Comparison of ENCODE assay signal across 8 cellular contexts in the genomic region with DNA sequence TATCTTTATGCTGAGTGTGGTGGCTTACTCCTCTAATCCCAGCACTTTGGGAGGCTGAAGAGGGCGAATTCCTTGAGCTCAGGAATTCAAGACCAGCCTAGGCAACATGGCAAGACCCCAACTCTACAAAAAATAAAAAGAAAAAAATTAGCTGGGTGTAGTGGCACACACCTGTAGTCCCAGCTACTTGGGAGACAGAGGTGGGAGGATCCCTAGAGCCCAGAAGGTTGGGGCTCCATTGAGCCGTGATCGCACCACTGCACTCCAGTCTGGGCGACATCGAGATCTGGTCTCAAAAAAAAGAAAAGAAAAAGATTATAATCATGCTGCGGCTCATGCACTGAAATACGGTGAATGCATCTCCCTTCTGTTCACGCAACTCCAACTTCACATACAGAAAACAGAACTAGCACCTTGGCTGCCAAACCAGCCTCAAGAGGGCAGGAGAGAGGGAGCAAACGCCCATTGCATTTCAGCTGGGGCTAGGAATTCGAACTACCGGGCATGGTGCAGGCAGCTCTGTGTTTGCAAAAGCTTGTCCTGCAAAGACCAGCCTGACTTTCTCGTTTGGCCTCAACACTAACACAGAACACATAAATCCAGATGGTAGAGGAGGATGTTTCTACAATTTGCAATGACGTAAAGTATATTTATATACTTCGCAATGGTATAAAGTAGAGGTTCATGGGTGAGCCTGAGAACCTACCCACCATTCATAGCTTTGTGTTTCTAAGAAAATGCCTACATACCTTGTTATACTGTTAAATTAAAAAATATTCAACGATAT. TPM values are rescaled to one million over a fixed set of nuclear protein-coding genes. Genes with fewer than 3 reads are reported as not detected.
DNase-seq lines count a peak whose midpoint lies in the region; ATAC-seq and TF ChIP-seq lines count a peak whose summit lies in the region.

No MANE protein-coding gene starts in this region.

- no peak overlapping the region for H3K4me3 Mint-ChIP-seq in glutamatergic neuron (ENCODE audit: unreplicated experiment)

- H2BK20ac ChIP-seq in IMR-90 (ENCODE audit: low read depth, low read length), result no peak overlapping the region

- no peaks in the 10 kb centered on the region for H3K36me3 Mint-ChIP-seq in glutamatergic neuron (ENCODE audit: unreplicated experiment)

- no peak overlapping the region for H3K27ac Mint-ChIP-seq in glutamatergic neuron (ENCODE audit: unreplicated experiment)

- H3K4me2 ChIP-seq in IMR-90 (ENCODE audit: low read depth, low read length), result no peak overlapping the region; the same call in 1 of the 2 replicates

- dilution Hi-C loops in IMR-90 (cut with HindIII; ENCODE audit: low sequenced_read_pairs, unreplicated experiment), result no loop called here

- peaks cover 2% of the 10 kb centered on the region for H3K27me3 Mint-ChIP-seq in glutamatergic neuron (ENCODE audit: unreplicated experiment)

- no peak overlapping the region for H3K27ac ChIP-seq in IMR-90 (ENCODE audit: insufficient read depth, low read length)
- no peak overlapping the region for H3K27ac ChIP-seq in RWPE2 (ENCODE audit: poor library complexity, severe bottlenecking)

- no peak overlapping the region for H4K8ac ChIP-seq in IMR-90 (ENCODE audit: low read depth in 2 of 2, low read length in 2 of 2)

- peaks cover 7% of the 10 kb centered on the region for H3K4me1 ChIP-seq in IMR-90 (ENCODE audit: control insufficient read depth, insufficient read depth, low read length)
- no peaks in the 10 kb centered on the region for H3K4me1 ChIP-seq in RWPE2 (ENCODE audit: insufficient read depth, poor library complexity, severe bottlenecking)

- no peak overlapping the region; the same call in 2 of the 3 replicates for H2BK15ac ChIP-seq in IMR-90 (ENCODE audit: low read depth, low read length)

- TF ChIP-seq RAD21 in IMR-90 (IDR thresholded peaks at IDR 0.05; ENCODE audit: low read length), result peak; percentile 62

- H3K4me1 Mint-ChIP-seq in glutamatergic neuron (ENCODE audit: low read depth, unreplicated experiment), result no peaks in the 10 kb centered on the region

- no peaks in the 10 kb centered on the region for H3K36me3 ChIP-seq in IMR-90 (ENCODE audit: control insufficient read depth, insufficient read depth, low read length)
- H3K36me3 ChIP-seq in RWPE2 (ENCODE audit: low read depth), result no peaks in the 10 kb centered on the region

- no CpG with 5 or more reads among the region's 15 CpGs for WGBS in IMR-90 (ENCODE audit: extremely low coverage in 2 of 2, insufficient read length in 1 of 2), 2 experiments

- H2BK5ac ChIP-seq in IMR-90 (ENCODE audit: low read depth, low read length, poor library complexity, severe bottlenecking), result no peak overlapping the region

- H4K5ac ChIP-seq in IMR-90 (ENCODE audit: low read depth, low read length), result no peak overlapping the region

- no peak overlapping the region for H3K23ac ChIP-seq in IMR-90 (ENCODE audit: low read depth, low read length)

- no peaks in the 10 kb centered on the region; a peak in 1 of 4 replicates for H3K79me1 ChIP-seq in IMR-90 (ENCODE audit: low read depth in 1 of 2, low read length in 2 of 2)

- intact Hi-C loops in IMR-90 (cut with micrococcal nuclease), result loop anchor here (5.0 kb wide), 1 partner anchor 174 kb away; no protein-coding TSS in a partner anchor
- intact Hi-C loops in posterior cingulate gyrus (cut with DNase I), result loop anchor here (2.0 kb wide), 1 partner anchor 185 kb away; no protein-coding TSS in a partner anchor

- 0 out of 2 replicates have a peak overlapping the region, but pooled peaks have one; percentile 5 for H3K4ac ChIP-seq in IMR-90 (ENCODE audit: low read depth, low read length)

- no peak overlapping the region for H3K4me3 ChIP-seq in IMR-90 (ENCODE audit: insufficient read depth, low read depth, low read length)
- H3K4me3 ChIP-seq in RWPE2 (ENCODE audit: severe bottlenecking), result no peak overlapping the region

- no peak overlapping the region for H2BK120ac ChIP-seq in IMR-90 (ENCODE audit: low read depth, low read length)

- TF ChIP-seq CTCF in IMR-90 (conservative IDR thresholded peaks at IDR 0.05; ENCODE audit: low read depth, low read length) (peak; percentile 69), RWPE2 (IDR thresholded peaks at IDR 0.05; ENCODE audit: poor library complexity, severe bottlenecking) (peak; percentile 63), glutamatergic neuron (IDR thresholded peaks at IDR 0.05; ENCODE audit: partially characterized antibody, unreplicated experiment) (peak; percentile 59)

- no peak overlapping the region for H2AK9ac ChIP-seq in IMR-90 (replicated peaks; ENCODE audit: low read depth, low read length, poor library complexity)

- no TSS peak for BruUV-seq in IMR-90 (replicated peaks; lab: Mats Ljungman, UMichigan)

- H4K91ac ChIP-seq in IMR-90 (ENCODE audit: insufficient read depth, low read depth, low read length), result no peak overlapping the region

- H3K56ac ChIP-seq in IMR-90 (ENCODE audit: extremely low read depth, insufficient read depth, low read length), result no peak overlapping the region

- no peaks in the 10 kb centered on the region for H4K20me1 ChIP-seq in IMR-90 (ENCODE audit: insufficient read depth, low read length)

- peak overlapping the region; percentile 75 for H2AFZ ChIP-seq in IMR-90 (replicated peaks; ENCODE audit: low read length, poor library complexity)

- H3K18ac ChIP-seq in IMR-90 (ENCODE audit: low read depth, low read length), result no peak overlapping the region

- in situ Hi-C loops in IMR-90 (cut with MboI; ENCODE audit: low sequenced_read_pairs), result no loop called here

- H3K9me3 Mint-ChIP-seq in glutamatergic neuron (ENCODE audit: unreplicated experiment), result peaks cover 1% of the 10 kb centered on the region

- H2AK5ac ChIP-seq in IMR-90 (ENCODE audit: low read depth, low read length), result no peak overlapping the region

- no peak overlapping the region for H3K9ac ChIP-seq in IMR-90 (ENCODE audit: low read depth, low read length)

- POLR2A ChIA-PET in IMR-90 (lab: Charles Lee; ENCODE audit: unreplicated experiment), result interaction anchor here (0.5 kb wide), 1 partner anchor 180 kb away, joined by 7 read pairs; no protein-coding TSS in a partner anchor

- TF ChIP-seq POLR2A in IMR-90 (IDR thresholded peaks at IDR 0.05; ENCODE audit: low read depth, low read length), result no peak

- ATAC-seq in IMR-90 (ENCODE audit: low read depth) (peak; percentile 76), RWPE2 (ENCODE audit: low read depth) (peak; percentile 63; the same call in 2 of the 3 replicates), GM19455 (IDR thresholded peaks at IDR 0.05; ENCODE audit: unreplicated experiment) (no peak), HG03139 (IDR thresholded peaks at IDR 0.05; ENCODE audit: unreplicated experiment) (no peak)

- H3K9me1 ChIP-seq in IMR-90 (ENCODE audit: insufficient read depth, low read length), result no peaks in the 10 kb centered on the region; the same call in 1 of the 2 replicates

- no peak overlapping the region for H3K14ac ChIP-seq in IMR-90 (replicated peaks; ENCODE audit: low read depth, low read length)

- peak; percentile 36 for DNase-seq in COR-L47 (lab: John Stamatoyannopoulos, UW)
- DNase-seq in IMR-90, result peak; percentile 58
- DNase-seq in RWPE2 (ENCODE audit: low spot score), result no peak
- peak; percentile 60 for DNase-seq in activated naive CD4-positive, alpha-beta T cell treated with anti-CD3 and anti-CD28 coated beads, Interleukin-2, amount 50 U/mL, for 16 hours
- DNase-seq in glutamatergic neuron, result peak; percentile 78
- peak; percentile 52 to 96 (median 74) for DNase-seq in posterior cingulate gyrus

- H3K9me3 ChIP-seq in IMR-90 (ENCODE audit: control insufficient read depth, insufficient read depth, low read length), result no peaks in the 10 kb centered on the region
- H3K9me3 ChIP-seq in RWPE2 (ENCODE audit: severe bottlenecking), result no peaks in the 10 kb centered on the region

- CTCF ChIA-PET in IMR-90 (lab: Yijun Ruan, JAX), result interaction anchor here (0.6 to 1.6 kb wide), 9 partner anchors 9 to 185 kb away, joined by 3 to 7 read pairs (median 5); partner anchors contain the start of gene RPL3

- H3K27me3 ChIP-seq in IMR-90 (ENCODE audit: control insufficient read depth, insufficient read depth, low read length) (no peaks in the 10 kb centered on the region; the same call in 1 of the 2 replicates), RWPE2 (ENCODE audit: insufficient read depth, poor library complexity, severe bottlenecking) (no peaks in the 10 kb centered on the region)

TF ChIP-seq in IMR-90, 13 proteins besides CTCF, POLR2A, EP300 and RAD21:
- TF ChIP-seq FOS (IDR thresholded peaks at IDR 0.05; ENCODE audit: low read depth, low read length), result no peak
- TF ChIP-seq SMC3 (IDR thresholded peaks at IDR 0.05; ENCODE audit: low read depth, low read length), result peak; percentile 44

RNA-seq across cellular contexts. Expression of gene SYNGR1, which starts 6.3 kb away (rescaled TPM):
- total RNA-seq in IMR-90 (2012; rRNA removed) (6.3 and 19.7 TPM in 2 replicates), glutamatergic neuron (ENCODE audit: unreplicated experiment) (49.5 TPM)
- 81.5 and 82.8 TPM in 2 replicates for polyA plus RNA-seq in IMR-90 (2012; rRNA removed)
- polyA plus RNA-seq in IMR-90 (2012; cell fraction: cytosol; rRNA removed), result 12.5 and 103 TPM in 2 replicates
- 69.4 and 179 TPM in 2 replicates for polyA plus RNA-seq in IMR-90 (2012; cell fraction: nucleus; rRNA removed; ENCODE audit: low replicate concordance)

RNA-seq across cellular contexts. Expression of gene RPL3, which starts 24.0 kb away (rescaled TPM):
- total RNA-seq in IMR-90 (2012; rRNA removed) (2,871 and 3,750 TPM in 2 replicates), glutamatergic neuron (ENCODE audit: unreplicated experiment) (1,061 TPM)
- 3,097 and 3,312 TPM in 2 replicates for polyA plus RNA-seq in IMR-90 (2012; rRNA removed)
- 2,912 and 3,812 TPM in 2 replicates for polyA plus RNA-seq in IMR-90 (2012; cell fraction: cytosol; rRNA removed)
- polyA plus RNA-seq in IMR-90 (2012; cell fraction: nucleus; rRNA removed; ENCODE audit: low replicate concordance), result 2,181 and 2,704 TPM in 2 replicates

RNA-seq across cellular contexts. Expression of gene TAB1, which starts 56.1 kb away (rescaled TPM):
- total RNA-seq in IMR-90 (2012; rRNA removed), result 7.2 and 9.9 TPM in 2 replicates
- polyA plus RNA-seq in IMR-90 (2012; rRNA removed), result 18.8 and 26.0 TPM in 2 replicates
- polyA plus RNA-seq in IMR-90 (2012; cell fraction: cytosol; rRNA removed), result 32.3 and 42.2 TPM in 2 replicates
- 24.3 and 49.5 TPM in 2 replicates for polyA plus RNA-seq in IMR-90 (2012; cell fraction: nucleus; rRNA removed; ENCODE audit: low replicate concordance)
- total RNA-seq in glutamatergic neuron (ENCODE audit: unreplicated experiment), result 27.5 TPM

Comparison
In these comparisons a context has a peak if more than half of its experiments do, and no peak if none do; other contexts are left out.
1. ATAC-seq: peak in IMR-90 (single experiment) and RWPE2 (single experiment); none in GM19455 (single experiment) and HG03139 (single experiment).
2. Peak in every context shown above with its lines, with median percentiles within 50 percentile points of each other: CTCF ChIP-seq.